Comparison of ENCODE assay signal across 8 cellular contexts in genomic region chr12:62799126-62799736, GRCh38.
DNase-seq lines count a peak whose midpoint lies in the region; ATAC-seq, FAIRE-seq and TF ChIP-seq lines count a peak whose summit lies in the region.

No MANE protein-coding gene starts in this region.

- no peak overlapping the region for H3K9ac ChIP-seq in keratinocyte (ENCODE audit: control insufficient read depth, extremely low read depth, insufficient read depth, low read length)

- no peak overlapping the region for H3K4me2 ChIP-seq in keratinocyte (ENCODE audit: control insufficient read depth, extremely low read depth, insufficient read depth, low read depth, low read length)

- no peaks in the 10 kb centered on the region for H3K4me1 ChIP-seq in keratinocyte (ENCODE audit: control insufficient read depth, extremely low read depth, insufficient read depth, low read length)

- dilution Hi-C loops in keratinocyte (cut with MboI; ENCODE audit: extremely low pct_ligation_motif_present, low sequenced_read_pairs), result loop anchor here (25.0 kb wide), 1 partner anchor 187 kb away; no protein-coding TSS in a partner anchor

- no peak overlapping the region for H2AFZ ChIP-seq in keratinocyte (ENCODE audit: control insufficient read depth, low read length)

- no peaks in the 10 kb centered on the region for H3K9me3 ChIP-seq in keratinocyte (ENCODE audit: control insufficient read depth, low read depth, low read length)

- H3K79me2 ChIP-seq in keratinocyte (ENCODE audit: control insufficient read depth, insufficient read depth, low read length), result no peaks in the 10 kb centered on the region

- H3K27me3 ChIP-seq in bronchial epithelial cell (ENCODE audit: control insufficient read depth, insufficient read depth, low read length), result no peaks in the 10 kb centered on the region
- no peaks in the 10 kb centered on the region for H3K27me3 ChIP-seq in keratinocyte (ENCODE audit: control insufficient read depth, extremely low read depth, insufficient read depth, low read length)

- H3K4me3 ChIP-seq in AG09309 (ENCODE audit: control insufficient read depth, low read depth, low read length) (no peak overlapping the region), bronchial epithelial cell (ENCODE audit: low read depth, low read length) (no peak overlapping the region), keratinocyte (ENCODE audit: control insufficient read depth in 2 of 3, extremely low read depth in 1 of 3, insufficient read depth in 2 of 3, low read depth in 1 of 3, low read length in 3 of 3) (no peak overlapping the region)

- no peak overlapping the region for H3K27ac ChIP-seq in keratinocyte (ENCODE audit: control insufficient read depth, insufficient read depth, low read length)

- TF ChIP-seq CTCF in AG09309 (IDR thresholded peaks at IDR 0.05; ENCODE audit: control insufficient read depth, insufficient read depth, low read depth, low read length, missing control alignments), result peak; percentile 91
- peak; percentile 88 for TF ChIP-seq CTCF in bronchial epithelial cell (IDR thresholded peaks at IDR 0.05; ENCODE audit: insufficient read depth, low read length, severe bottlenecking)
- TF ChIP-seq CTCF in keratinocyte (optimal IDR thresholded peaks at IDR 0.05 in 1 of 3, IDR thresholded peaks at IDR 0.05 in 1 of 3, conservative IDR thresholded peaks at IDR 0.05 in 1 of 3; ENCODE audit: extremely low read depth in 1 of 3, insufficient read depth in 2 of 3, low read length in 3 of 3), result peak; percentile 83 to 95 (median 88)

- H3K9me1 ChIP-seq in keratinocyte (ENCODE audit: control insufficient read depth, extremely low read depth, insufficient read depth, low read length), result no peaks in the 10 kb centered on the region

- ATAC-seq in HG02870 (IDR thresholded peaks at IDR 0.05; ENCODE audit: unreplicated experiment), result peak; percentile 69

- H3K36me3 ChIP-seq in bronchial epithelial cell (ENCODE audit: control insufficient read depth, insufficient read depth, low read length) (no peaks in the 10 kb centered on the region), keratinocyte (ENCODE audit: control insufficient read depth in 2 of 2, extremely low read depth in 1 of 2, insufficient read depth in 2 of 2, low read length in 2 of 2) (no peaks in the 10 kb centered on the region)

- DNase-seq in AG09309 (ENCODE audit: low read depth) (no peak), GM18507 (ENCODE audit: extremely low spot score, insufficient read length, low read depth) (peak; percentile 40), NCI-H1417 treated with DMSO at 0.1 percent for 48 hours (lab: John Stamatoyannopoulos, UW) (peak; percentile 72), T-helper 2 cell (peak in 3 of 5 experiments; percentile 2 to 66 (median 17)), bronchial epithelial cell (ENCODE audit: low read depth) (peak; percentile 56), keratinocyte (ENCODE audit: low read depth, low spot score) (peak; percentile 26)
- peak; percentile 9 to 41 (median 29) for DNase-seq in stimulated activated CD4-positive, alpha-beta T cell treated with anti-CD3 and anti-CD28 coated beads, TNF-alpha, amount 100 ng/mL, for 48 hours (ENCODE audit: low read depth in 3 of 3)

- H4K20me1 ChIP-seq in keratinocyte (ENCODE audit: control insufficient read depth, extremely low read depth, insufficient read depth, low read length), result no peaks in the 10 kb centered on the region

- FAIRE-seq in GM18507 (lab: Jason Lieb, UNC) (peak; percentile 83), bronchial epithelial cell (lab: Jason Lieb, UNC) (no peak), keratinocyte (lab: Jason Lieb, UNC) (peak; percentile 48)
